In the genomic region with DNA sequence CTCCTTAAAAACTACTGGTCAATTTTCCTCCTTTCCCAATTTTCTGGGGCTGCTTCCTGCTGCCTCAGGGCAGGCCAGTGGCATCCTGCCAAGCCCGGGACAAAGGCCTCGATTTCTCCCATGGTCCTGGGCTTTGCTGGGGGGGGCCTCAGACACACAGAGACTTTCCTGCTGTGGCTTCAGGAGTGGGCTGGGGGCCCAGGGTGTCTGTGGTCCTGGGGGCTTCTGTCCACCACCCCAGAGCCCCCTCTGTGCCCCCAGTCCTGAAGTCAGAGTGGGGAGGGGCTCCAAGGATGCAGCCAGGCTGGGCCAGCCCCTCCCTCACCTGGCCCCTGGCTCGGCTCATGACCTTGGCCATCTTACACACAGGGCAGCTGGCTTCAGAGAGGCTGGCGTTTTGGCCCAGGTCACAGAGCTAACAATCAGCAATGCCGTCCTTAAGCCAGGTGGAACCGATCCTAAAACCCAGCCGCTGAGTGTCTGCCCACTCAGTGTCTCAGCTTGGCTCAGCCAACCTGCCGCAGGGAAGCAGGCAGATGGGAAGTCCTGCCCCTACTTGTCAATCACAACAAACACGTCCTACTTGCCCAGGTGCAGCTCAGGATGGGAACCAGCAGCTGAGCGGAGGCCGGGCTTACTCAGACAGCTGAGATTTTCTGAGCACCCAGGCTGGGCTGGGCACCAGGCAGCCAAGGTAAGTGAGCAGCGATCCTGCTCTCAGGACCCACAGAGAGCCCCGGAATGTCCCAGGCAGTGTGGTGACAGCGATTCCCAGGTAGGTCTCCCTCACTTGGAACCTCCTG, we compare ENCODE assay signal across 15 cellular contexts. TPM values are rescaled to one million over a fixed set of nuclear protein-coding genes. Genes with fewer than 3 reads are reported as not detected.
A peak's percentile ranks its signal among the peaks of the same experiment; 100 is the strongest.
DNase-seq lines count a peak whose midpoint lies in the region; ATAC-seq, FAIRE-seq and TF ChIP-seq lines count a peak whose summit lies in the region.
"Had no signal": no experiment of that assay in that cellular context is flagged by ENCODE, and none has a peak within 500 bp of the region (broad histone marks: within the 10 kb centered on the region; RNA-seq: fewer than 3 reads in every experiment).

No MANE protein-coding gene starts in this region.

- H3K9me3 Mint-ChIP-seq in nephron progenitor cell: no peaks in the 10 kb centered on the region

- intact Hi-C loops in right lobe of liver (cut with DNase I) (no loop called here), HepG2 (cut with micrococcal nuclease; ENCODE audit: unreplicated experiment) (no loop called here)

- no peak overlapping the region for H3K4me3 Mint-ChIP-seq in nephron progenitor cell
- H3K4me3 Mint-ChIP-seq: activated naive CD8-positive, alpha-beta T cell had no signal

- H3K4me1 Mint-ChIP-seq in nephron progenitor cell: peaks cover 22% of the 10 kb centered on the region

- H3K27me3 ChIP-seq in right lobe of liver (no peaks in the 10 kb centered on the region), HepG2 (ENCODE audit: control insufficient read depth in 1 of 2, insufficient read depth in 2 of 2, low read length in 2 of 2) (peaks cover 10 to 56% of the 10 kb centered on the region in 2 experiments), RWPE2 (ENCODE audit: insufficient read depth, poor library complexity, severe bottlenecking) (no peaks in the 10 kb centered on the region)
- H3K27me3 ChIP-seq: heart left ventricle had no signal

- H3K4me1 ChIP-seq in right lobe of liver (no peaks in the 10 kb centered on the region), HepG2 (ENCODE audit: insufficient read depth, low read length) (no peaks in the 10 kb centered on the region), RWPE2 (ENCODE audit: insufficient read depth, poor library complexity, severe bottlenecking) (peaks cover 17% of the 10 kb centered on the region)

- H3K27ac Mint-ChIP-seq in nephron progenitor cell: no peak overlapping the region
- H3K27ac Mint-ChIP-seq: activated naive CD8-positive, alpha-beta T cell had no signal

- no peaks in the 10 kb centered on the region for H3K27me3 Mint-ChIP-seq in nephron progenitor cell (ENCODE audit: low read depth, poor library complexity)
- H3K27me3 Mint-ChIP-seq: activated naive CD8-positive, alpha-beta T cell had no signal

- H3K36me3 Mint-ChIP-seq in nephron progenitor cell (ENCODE audit: low read depth): no peaks in the 10 kb centered on the region
- H3K36me3 Mint-ChIP-seq: activated naive CD8-positive, alpha-beta T cell had no signal

- H3K36me3 ChIP-seq in right lobe of liver: no peaks in the 10 kb centered on the region
- H3K36me3 ChIP-seq in HepG2 (replicated peaks in 1 of 2; ENCODE audit: control insufficient read depth in 1 of 2, insufficient read depth in 2 of 2, low read length in 2 of 2): no peaks in the 10 kb centered on the region
- H3K36me3 ChIP-seq in RWPE2 (ENCODE audit: low read depth): no peaks in the 10 kb centered on the region

- H3K9me3 ChIP-seq in right lobe of liver: no peaks in the 10 kb centered on the region
- no peaks in the 10 kb centered on the region for H3K9me3 ChIP-seq in HepG2 (ENCODE audit: low read length)
- no peaks in the 10 kb centered on the region for H3K9me3 ChIP-seq in RWPE2 (ENCODE audit: severe bottlenecking)
- H3K9me3 ChIP-seq: heart left ventricle had no signal

- TF ChIP-seq RAD21 in HepG2 (CRISPR knock-in tag; IDR thresholded peaks at IDR 0.05): no peak

- no peaks in the 10 kb centered on the region for H3K79me2 ChIP-seq in HepG2 (ENCODE audit: insufficient read depth, low read length)

- no peak overlapping the region for H3K4me2 ChIP-seq in HepG2 (ENCODE audit: low read depth, low read length)
- H3K4me2 ChIP-seq: smooth muscle cell had no signal

- in situ Hi-C loops in HepG2 (cut with HindIII; ENCODE audit: extremely low pct_ligation_motif_present, low pct_unique_long_range_greater_than_20kb): no loop called here

- no peak for TF ChIP-seq CTCF in right lobe of liver (IDR thresholded peaks at IDR 0.05)
- no peak for TF ChIP-seq CTCF in HepG2 (CRISPR knock-in tag; IDR thresholded peaks at IDR 0.05)
- TF ChIP-seq CTCF in RWPE2 (IDR thresholded peaks at IDR 0.05; ENCODE audit: poor library complexity, severe bottlenecking): no peak
- TF ChIP-seq CTCF in nephron progenitor cell (IDR thresholded peaks at IDR 0.05): no peak

- BruUV-seq in HepG2 (replicated peaks; lab: Mats Ljungman, UMichigan): no TSS peak

- POLR2A ChIA-PET in HepG2 (lab: Yijun Ruan, JAX): no interaction called here

- TF ChIP-seq EP300 in HepG2 (IDR thresholded peaks at IDR 0.05; ENCODE audit: low read depth in 2 of 2, low read length in 2 of 2): no peak
- no peak for TF ChIP-seq EP300 in HepG2 (CRISPR knock-in tag; IDR thresholded peaks at IDR 0.05; ENCODE audit: borderline replicate concordance)

- H2AFZ ChIP-seq in HepG2 (ENCODE audit: low read length): no peak overlapping the region

- ATAC-seq in right lobe of liver: no peak
- ATAC-seq in HepG2: no peak
- ATAC-seq in RWPE2 (ENCODE audit: low read depth): peak; percentile 89
- no peak for ATAC-seq in GM21619 (IDR thresholded peaks at IDR 0.05; ENCODE audit: unreplicated experiment)
- ATAC-seq: heart left ventricle, SK-N-SH treated with all-trans-retinoic acid at 6 μM for 48 hours had no signal

- no peak for FAIRE-seq in HepG2 (lab: Jason Lieb, UNC)

- TF ChIP-seq POLR2A in right lobe of liver (IDR thresholded peaks at IDR 0.05) (no peak), HepG2 (IDR thresholded peaks at IDR 0.05; ENCODE audit: insufficient read depth in 1 of 2, low read depth in 2 of 2, low read length in 2 of 2) (no peak)

- DNase-seq in right lobe of liver (peak in 2 of 3 donors; percentile 14 to 42), HepG2 (ENCODE audit: low spot score) (no peak), RWPE2 (ENCODE audit: low spot score) (peak; percentile 87), islet precursor cell (peak; percentile 53), T1000 (lab: John Stamatoyannopoulos, UW) (no peak), nephron progenitor cell (no peak), activated T-cell treated with anti-CD3 and anti-CD28 coated beads for 4 hours (no peak)
- DNase-seq: activated CD4-positive, alpha-beta T cell treated with anti-CD3 and anti-CD28 coated beads, Interleukin-2, amount 50 U/mL, for 48 hours; AML-193; dermis blood vessel endothelial cell had no signal

- H3K9ac ChIP-seq in HepG2 (ENCODE audit: insufficient read depth, low read depth, low read length): no peak overlapping the region

- CTCF ChIA-PET in HepG2 (lab: Yijun Ruan, JAX; ENCODE audit: low intra/inter-chr PET ratio, low total read pairs): no interaction called here

- H3K4me3 ChIP-seq in right lobe of liver: no peak overlapping the region
- no peak overlapping the region for H3K4me3 ChIP-seq in HepG2 (replicated peaks in 1 of 3; ENCODE audit: insufficient read depth in 1 of 3, low read depth in 2 of 3, low read length in 3 of 3)
- no peak overlapping the region for H3K4me3 ChIP-seq in RWPE2 (ENCODE audit: severe bottlenecking)
- H3K4me3 ChIP-seq: heart left ventricle, smooth muscle cell had no signal

- WGBS in right lobe of liver (ENCODE audit: insufficient coverage, low coverage, low lambda C conversion rate, missing lambda C conversion rate): 37% methylated on average over 2 of the region's 14 CpGs
- 0% methylated on average over 2 of the region's 14 CpGs for WGBS in HepG2 (ENCODE audit: low lambda C conversion rate)

- H4K20me1 ChIP-seq in HepG2 (ENCODE audit: insufficient read depth, low read length): no peaks in the 10 kb centered on the region

- H3K27ac ChIP-seq in right lobe of liver: no peak overlapping the region
- H3K27ac ChIP-seq in HepG2 (ENCODE audit: extremely low read length, insufficient read depth, low read length): no peak overlapping the region
- H3K27ac ChIP-seq in RWPE2 (ENCODE audit: poor library complexity, severe bottlenecking): peak overlapping the region; percentile 22
- H3K27ac ChIP-seq: heart left ventricle had no signal

RNA-seq across cellular contexts. Expression of gene OSBPL5, which starts 34.6 kb away (rescaled TPM):
- 1 to 10 TPM; 2.2 to 6.3 (median 3.4) TPM for total RNA-seq in right lobe of liver
- not detected in 2 replicates for total RNA-seq in HepG2 (2016; rRNA removed; fragmentation: Illumina TruSeq; extraction: Trizol)
- total RNA-seq in HepG2 (2016; cell fraction: cytosol; rRNA removed; fragmentation: Illumina TruSeq; extraction: Trizol; ENCODE audit: low read depth): 0.26 TPM in 1 of 2 replicates, not detected in the other
- total RNA-seq in HepG2 (2016; cell fraction: insoluble cytoplasmic fraction; rRNA removed; fragmentation: Illumina TruSeq; extraction: Trizol): not detected in 2 replicates
- total RNA-seq in HepG2 (2016; cell fraction: membrane; rRNA removed; fragmentation: Illumina TruSeq; extraction: Trizol): not detected in 2 replicates
- total RNA-seq in HepG2 (2016; cell fraction: nucleus; rRNA removed; fragmentation: Illumina TruSeq; extraction: Trizol): not detected in 2 replicates
- polyA plus RNA-seq in HepG2 (2011; rRNA removed): not detected in 2 replicates
- not detected in 2 replicates for polyA plus RNA-seq in HepG2 (2011; cell fraction: cytosol; rRNA removed)
- polyA plus RNA-seq in HepG2 (2011; cell fraction: nucleus; rRNA removed): 0.34 TPM in 1 of 2 replicates, not detected in the other
- not detected in 2 replicates for polyA plus RNA-seq in HepG2 (2012)
- polyA plus RNA-seq in HepG2 (2016; cell fraction: cytosol; fragmentation: Illumina TruSeq; extraction: Trizol; ENCODE audit: low read depth): not detected in 2 replicates
- polyA plus RNA-seq in HepG2 (2016; cell fraction: insoluble cytoplasmic fraction; fragmentation: Illumina TruSeq; extraction: Trizol; ENCODE audit: low read depth): not detected in 2 replicates
- not detected in 2 replicates for polyA plus RNA-seq in HepG2 (2016; cell fraction: membrane; fragmentation: Illumina TruSeq; extraction: Trizol; ENCODE audit: low read depth)
- polyA plus RNA-seq in HepG2 (2016; cell fraction: nucleus; fragmentation: Illumina TruSeq; extraction: Trizol; ENCODE audit: insufficient read depth, low read depth): not detected in 2 replicates
- polyA minus RNA-seq in HepG2 (2011; rRNA and poly(A)+ RNA removed; ENCODE audit: low replicate concordance): 41.3 TPM in 1 of 2 replicates, not detected in the other
- 0.40 and 0.97 TPM in 2 replicates for polyA minus RNA-seq in HepG2 (2011; cell fraction: cytosol; rRNA and poly(A)+ RNA removed)
- not detected in 2 replicates for polyA minus RNA-seq in HepG2 (2011; cell fraction: nucleus; rRNA and poly(A)+ RNA removed)

Comparison
In these comparisons a context has a peak if more than half of its experiments do, and no peak if none do; other contexts are left out.
1. DNase-seq: peak in right lobe of liver (2 of 3), RWPE2 (single experiment) and islet precursor cell (single experiment); none in HepG2 (single experiment), T1000 (single experiment), nephron progenitor cell (single experiment) and activated T-cell treated with anti-CD3 and anti-CD28 coated beads for 4 hours (single experiment).